Comparison of ENCODE assay signal across 8 cellular contexts in genomic region chr5:138212828-138213160, GRCh38. TPM values are rescaled to one million over a fixed set of nuclear protein-coding genes. Genes with fewer than 3 reads are reported as not detected.
DNase-seq lines count a peak whose midpoint lies in the region; ATAC-seq and TF ChIP-seq lines count a peak whose summit lies in the region.

No MANE protein-coding gene starts in this region.

- DNase-seq in Right ventricle myocardium inferior (ENCODE audit: missing footprints) (peak; percentile 72), cardiac septum (ENCODE audit: low spot score) (no peak), Right ventricle myocardium superior (peak; percentile 43), renal cortical epithelial cell (ENCODE audit: low read depth) (peak; percentile 6), NCI-H2081 (lab: John Stamatoyannopoulos, UW) (no peak), Kasumi-1 (lab: John Stamatoyannopoulos, UW) (no peak)

- H3K4me3 ChIP-seq in WI38 (ENCODE audit: low read depth, low read length): peak overlapping the region; percentile 98

- TF ChIP-seq CTCF in WI38 (IDR thresholded peaks at IDR 0.05; ENCODE audit: low read depth, low read length): no peak

- ATAC-seq in Right ventricle myocardium inferior (peak; percentile 24), HG02981 (IDR thresholded peaks at IDR 0.05; ENCODE audit: unreplicated experiment) (peak; percentile 21), Right ventricle myocardium superior (ENCODE audit: poor library complexity) (peak; percentile 32)

- intact Hi-C loops in Right ventricle myocardium inferior (cut with DNase I) (no loop called here), cardiac septum (cut with DNase I) (no loop called here), Right ventricle myocardium superior (cut with DNase I) (no loop called here)

RNA-seq across cellular contexts. Expression of gene CDC23, which starts 0.3 kb away (rescaled TPM):
- total RNA-seq in Right ventricle myocardium inferior (16.0 TPM), cardiac septum (17.9 TPM), Right ventricle myocardium superior (18.6 TPM), renal cortical epithelial cell (31.8 and 35.0 TPM in 2 replicates)

RNA-seq across cellular contexts. Expression of gene KIF20A, which starts 33.9 kb away (rescaled TPM):
- total RNA-seq in Right ventricle myocardium inferior (0.84 TPM), cardiac septum (0.16 TPM), Right ventricle myocardium superior (0.65 TPM), renal cortical epithelial cell (1.3 and 17.9 TPM in 2 replicates)

RNA-seq across cellular contexts. Expression of gene BRD8, which starts 34.4 kb away (rescaled TPM):
- total RNA-seq in Right ventricle myocardium inferior: 25.8 TPM
- 31.9 TPM for total RNA-seq in cardiac septum
- 26.4 TPM for total RNA-seq in Right ventricle myocardium superior
- total RNA-seq in renal cortical epithelial cell: 16.0 and 51.3 TPM in 2 replicates

Comparison
In these comparisons a context has a peak if more than half of its experiments do, and no peak if none do; other contexts are left out.
1. DNase-seq: peak in Right ventricle myocardium inferior (single experiment), Right ventricle myocardium superior (single experiment) and renal cortical epithelial cell (single experiment); none in cardiac septum (single experiment), NCI-H2081 (0 of 2) and Kasumi-1 (0 of 2).
2. Peak in every context shown above with its lines, with median percentiles within 50 percentile points of each other: ATAC-seq.